ENCODE assay signal across 19 cellular contexts in the genomic region with DNA sequence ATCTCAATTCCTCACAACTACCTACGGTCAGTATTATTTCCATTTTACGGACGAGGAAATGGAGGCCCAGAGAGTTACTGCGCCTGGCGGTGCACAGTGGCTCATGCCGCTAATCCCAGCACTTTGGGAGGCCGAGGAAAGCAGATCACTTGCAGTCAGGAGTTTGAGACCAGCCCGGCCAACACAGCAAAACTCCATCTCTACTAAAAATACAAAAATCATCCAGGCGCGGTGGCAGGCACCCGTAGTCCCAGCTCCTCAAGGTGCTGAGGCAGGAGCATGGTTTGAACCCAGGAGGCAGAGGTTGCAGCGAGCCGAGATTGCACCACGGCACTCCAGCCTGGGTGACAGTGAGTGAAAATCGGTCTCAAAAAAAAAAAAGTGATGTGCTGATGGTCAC.
DNase-seq lines count a peak whose midpoint lies in the region; ATAC-seq and TF ChIP-seq lines count a peak whose summit lies in the region.
"Had no signal": no experiment of that assay in that cellular context is flagged by ENCODE, and none has a peak within 500 bp of the region (broad histone marks: within the 10 kb centered on the region; RNA-seq: fewer than 3 reads in every experiment).

No MANE protein-coding gene starts in this region.

- peak; percentile 26 for DNase-seq in natural killer cell treated with Interleukin-12 subunit alpha and Interleukin-12 subunit beta and Interleukin-15 and Interleukin-18, amount 100 ng/mL, for 72 hours (ENCODE audit: low spot score)
- DNase-seq in natural killer cell, result no peak
- peak; percentile 10 for DNase-seq in left ventricle myocardium superior
- DNase-seq in psoas muscle, result peak; percentile 3 to 10
- no peak for DNase-seq in NCI-H2171 treated with DMSO at 0.1 percent for 48 hours (lab: John Stamatoyannopoulos, UW)
- DNase-seq: BE2C; CD4-positive, alpha-beta T cell; COR-L47; DMS 273 treated with DMSO at 0.1 percent for 48 hours; DMS79 treated with DMSO at 0.1 percent for 48 hours; NCI-H1092; NCI-H1436 treated with DMSO at 0.1 percent for 48 hours; NCI-H1930; NCI-H2227 treated with DMSO at 0.1 percent for 48 hours; NCI-H510A; NK-92 treated with Interleukin-12 subunit alpha and Interleukin-12 subunit beta, amount 100 ng/mL, for 24 hours had no signal

- H3K4me3 Mint-ChIP-seq in natural killer cell treated with Interleukin-12 subunit alpha and Interleukin-12 subunit beta and Interleukin-15 and Interleukin-18, amount 100 ng/mL, for 72 hours, result no peak overlapping the region
- H3K4me3 Mint-ChIP-seq in natural killer cell, result no peak overlapping the region
- H3K4me3 Mint-ChIP-seq: CD4-positive, alpha-beta T cell had no signal

- H3K27me3 Mint-ChIP-seq in natural killer cell treated with Interleukin-12 subunit alpha and Interleukin-12 subunit beta and Interleukin-15 and Interleukin-18, amount 100 ng/mL, for 72 hours, result no peaks in the 10 kb centered on the region
- H3K27me3 Mint-ChIP-seq in natural killer cell (ENCODE audit: low read depth in 2 of 2), result no peaks in the 10 kb centered on the region
- H3K27me3 Mint-ChIP-seq: CD4-positive, alpha-beta T cell had no signal

- H3K36me3 Mint-ChIP-seq in natural killer cell treated with Interleukin-12 subunit alpha and Interleukin-12 subunit beta and Interleukin-15 and Interleukin-18, amount 100 ng/mL, for 72 hours, result no peaks in the 10 kb centered on the region
- H3K36me3 Mint-ChIP-seq in natural killer cell, result no peaks in the 10 kb centered on the region

- no peaks in the 10 kb centered on the region for H3K27me3 ChIP-seq in psoas muscle (ENCODE audit: insufficient read depth in 3 of 3, low read length in 2 of 3)
- H3K27me3 ChIP-seq: BE2C had no signal

- no peak overlapping the region for H3K27ac ChIP-seq in psoas muscle

- intact Hi-C loops in natural killer cell (cut with micrococcal nuclease) (no loop called here), left ventricle myocardium superior (cut with micrococcal nuclease) (no loop called here), psoas muscle (cut with DNase I) (no loop called here)

- WGBS in psoas muscle, 3 donors, result 97 to 98% (median 97%) methylated on average over 15 of the region's 15 CpGs

- H3K4me1 ChIP-seq in psoas muscle, result peaks cover 27% of the 10 kb centered on the region

- H3K4me3 ChIP-seq in psoas muscle, result no peak overlapping the region
- H3K4me3 ChIP-seq: K562 had no signal

- H3K27ac Mint-ChIP-seq in natural killer cell treated with Interleukin-12 subunit alpha and Interleukin-12 subunit beta and Interleukin-15 and Interleukin-18, amount 100 ng/mL, for 72 hours, result peak overlapping the region in 1 of 2 donors; percentile 9
- no peak overlapping the region for H3K27ac Mint-ChIP-seq in natural killer cell
- H3K27ac Mint-ChIP-seq: CD4-positive, alpha-beta T cell had no signal

- no peaks in the 10 kb centered on the region for H3K9me3 Mint-ChIP-seq in natural killer cell treated with Interleukin-12 subunit alpha and Interleukin-12 subunit beta and Interleukin-15 and Interleukin-18, amount 100 ng/mL, for 72 hours
- H3K9me3 Mint-ChIP-seq in natural killer cell, result no peaks in the 10 kb centered on the region
- H3K9me3 Mint-ChIP-seq: CD4-positive, alpha-beta T cell had no signal

- no peak for ATAC-seq in natural killer cell treated with Interleukin-12 subunit alpha and Interleukin-12 subunit beta and Interleukin-15 and Interleukin-18, amount 100 ng/mL, for 72 hours
- no peak for ATAC-seq in natural killer cell
- no peak for ATAC-seq in left ventricle myocardium superior
- no peak for ATAC-seq in psoas muscle
- ATAC-seq in GM21786 (IDR thresholded peaks at IDR 0.05; ENCODE audit: unreplicated experiment), result no peak
- no peak for ATAC-seq in HG03442 (IDR thresholded peaks at IDR 0.05; ENCODE audit: unreplicated experiment)
- ATAC-seq: K562 had no signal

- no peaks in the 10 kb centered on the region for H3K9me3 ChIP-seq in psoas muscle
- H3K9me3 ChIP-seq: BE2C had no signal

- peaks cover 0 to 11% of the 10 kb centered on the region in 2 donors for H3K4me1 Mint-ChIP-seq in natural killer cell treated with Interleukin-12 subunit alpha and Interleukin-12 subunit beta and Interleukin-15 and Interleukin-18, amount 100 ng/mL, for 72 hours (ENCODE audit: low read depth in 2 of 2)
- peaks cover 7 to 16% of the 10 kb centered on the region in 2 donors for H3K4me1 Mint-ChIP-seq in natural killer cell

- TF ChIP-seq CTCF in natural killer cell (IDR thresholded peaks at IDR 0.05), result no peak
- TF ChIP-seq CTCF in psoas muscle (IDR thresholded peaks at IDR 0.05), result no peak

- no peaks in the 10 kb centered on the region for H3K36me3 ChIP-seq in psoas muscle (ENCODE audit: insufficient read depth in 1 of 2, low read depth in 1 of 2)
- H3K36me3 ChIP-seq: BE2C had no signal

Comparison
In these comparisons a context has a peak if more than half of its experiments do, and no peak if none do; other contexts are left out.
1. DNase-seq: peak in natural killer cell treated with Interleukin-12 subunit alpha and Interleukin-12 subunit beta and Interleukin-15 and Interleukin-18, amount 100 ng/mL, for 72 hours (single experiment), left ventricle myocardium superior (single experiment) and psoas muscle (2 of 2); none in natural killer cell (single experiment) and NCI-H2171 treated with DMSO at 0.1 percent for 48 hours (single experiment).